In genomic region chr1:20696397-20697333, GRCh38 we compare ENCODE assay signal across 1 cellular context.
A peak's percentile ranks its signal among the peaks of the same experiment; 100 is the strongest.
TF ChIP-seq lines count a peak whose summit lies in the region.

No MANE protein-coding gene starts in this region.

TF ChIP-seq in HepG2, 621 proteins besides CTCF, POLR2A, EP300 and RAD21 (continued from another document and continues in another):
- TF ChIP-seq CEBPZ (IDR thresholded peaks at IDR 0.05; ENCODE audit: low read length) (no peak), HNRNPH1 (optimal IDR thresholded peaks at IDR 0.05; ENCODE audit: low read depth, low read length) (no peak), ZNF691 (CRISPR knock-in tag; IDR thresholded peaks at IDR 0.05; ENCODE audit: borderline replicate concordance, low read depth) (0 out of 2 replicates have a peak, but pooled peaks have one; percentile 48), RBFOX2 (IDR thresholded peaks at IDR 0.05; ENCODE audit: low read depth, low read length) (no peak), ZFP91 (CRISPR knock-in tag; IDR thresholded peaks at IDR 0.05; ENCODE audit: borderline replicate concordance) (peak; percentile 79; the same call in 1 of the 2 replicates), HOMEZ (CRISPR knock-in tag; IDR thresholded peaks at IDR 0.05; ENCODE audit: low read depth) (no peak), CENPT (CRISPR knock-in tag; IDR thresholded peaks at IDR 0.05; ENCODE audit: low read depth) (no peak), ZNF234 (CRISPR knock-in tag; conservative IDR thresholded peaks at IDR 0.05) (no peak), PCBP1 (IDR thresholded peaks at IDR 0.05; ENCODE audit: borderline replicate concordance, low read depth, low read length) (no peak), ZNF883 (CRISPR knock-in tag; IDR thresholded peaks at IDR 0.05; ENCODE audit: not compliant biosample characterization) (no peak), MAFF (IDR thresholded peaks at IDR 0.05; ENCODE audit: low read depth, low read length) (no peak), PHF21A (CRISPR knock-in tag; IDR thresholded peaks at IDR 0.05) (0 out of 2 replicates have a peak, but pooled peaks have one; percentile 15), CREBL2 (CRISPR knock-in tag; IDR thresholded peaks at IDR 0.05; ENCODE audit: borderline replicate concordance) (no peak), SALL1 (CRISPR knock-in tag; IDR thresholded peaks at IDR 0.05) (peak; percentile 53), ZNF230 (CRISPR knock-in tag; IDR thresholded peaks at IDR 0.05) (peak; percentile 20; the same call in 1 of the 2 replicates), ZNF563 (CRISPR knock-in tag; IDR thresholded peaks at IDR 0.05) (no peak), ZBTB44 (CRISPR knock-in tag; IDR thresholded peaks at IDR 0.05) (no peak), HDAC6 (IDR thresholded peaks at IDR 0.05; ENCODE audit: low read depth, low read length) (no peak), ZBTB2 (CRISPR knock-in tag; IDR thresholded peaks at IDR 0.05; ENCODE audit: low read depth) (no peak), ZNF83 (CRISPR knock-in tag; IDR thresholded peaks at IDR 0.05; ENCODE audit: borderline replicate concordance) (no peak), GABPB1 (CRISPR knock-in tag; IDR thresholded peaks at IDR 0.05) (peak; percentile 68), TAF15 (IDR thresholded peaks at IDR 0.05; ENCODE audit: low read depth, low read length, poor library complexity, severe bottlenecking) (no peak), ZHX1 (CRISPR knock-in tag; IDR thresholded peaks at IDR 0.05; ENCODE audit: low read depth) (0 out of 2 replicates have a peak, but pooled peaks have one; percentile 51), KDM2A (CRISPR knock-in tag; IDR thresholded peaks at IDR 0.05; ENCODE audit: borderline replicate concordance, low read depth) (peak; percentile 80), ZNF749 (CRISPR knock-in tag; IDR thresholded peaks at IDR 0.05; ENCODE audit: borderline replicate concordance) (peak; percentile 50; the same call in 1 of the 2 replicates), ERF (CRISPR knock-in tag; IDR thresholded peaks at IDR 0.05) (0 out of 2 replicates have a peak, but pooled peaks have one; percentile 28), REPIN1 (CRISPR knock-in tag; IDR thresholded peaks at IDR 0.05; ENCODE audit: borderline replicate concordance, low read depth) (0 out of 2 replicates have a peak, but pooled peaks have one; percentile 14), SRSF9 (IDR thresholded peaks at IDR 0.05; ENCODE audit: borderline replicate concordance, insufficient read depth, low read depth, low read length, poor library complexity, severe bottlenecking) (no peak), MAX (IDR thresholded peaks at IDR 0.05) (peak; percentile 92), CENPX (CRISPR knock-in tag; IDR thresholded peaks at IDR 0.05) (no peak), MEIS1 (CRISPR knock-in tag; IDR thresholded peaks at IDR 0.05; ENCODE audit: borderline replicate concordance) (no peak), BHLHE40 (IDR thresholded peaks at IDR 0.05; ENCODE audit: low read length) (peak; percentile 99), ZNF251 (CRISPR knock-in tag; IDR thresholded peaks at IDR 0.05) (no peak), ZNF543 (CRISPR knock-in tag; IDR thresholded peaks at IDR 0.05) (0 out of 2 replicates have a peak, but pooled peaks have one; percentile 34), THRA (CRISPR knock-in tag; IDR thresholded peaks at IDR 0.05; ENCODE audit: borderline replicate concordance) (peak; percentile 26; the same call in 1 of the 2 replicates), PAX8 (CRISPR knock-in tag; IDR thresholded peaks at IDR 0.05; ENCODE audit: borderline replicate concordance) (peak; percentile 48; the same call in 1 of the 2 replicates), ZKSCAN1 (IDR thresholded peaks at IDR 0.05; ENCODE audit: low read length) (no peak), MLX (CRISPR knock-in tag; IDR thresholded peaks at IDR 0.05) (no peak), SALL2 (CRISPR knock-in tag; IDR thresholded peaks at IDR 0.05) (no peak), ZNF562 (CRISPR knock-in tag; IDR thresholded peaks at IDR 0.05; ENCODE audit: borderline replicate concordance) (no peak), USF2 (IDR thresholded peaks at IDR 0.05; ENCODE audit: low read depth, low read length) (peak; percentile 82), USF2 (CRISPR knock-in tag; IDR thresholded peaks at IDR 0.05; ENCODE audit: borderline replicate concordance) (peak; percentile 91; the same call in 1 of the 2 replicates)
